13 cellular contexts compared by ENCODE assay signal in the genomic region with DNA sequence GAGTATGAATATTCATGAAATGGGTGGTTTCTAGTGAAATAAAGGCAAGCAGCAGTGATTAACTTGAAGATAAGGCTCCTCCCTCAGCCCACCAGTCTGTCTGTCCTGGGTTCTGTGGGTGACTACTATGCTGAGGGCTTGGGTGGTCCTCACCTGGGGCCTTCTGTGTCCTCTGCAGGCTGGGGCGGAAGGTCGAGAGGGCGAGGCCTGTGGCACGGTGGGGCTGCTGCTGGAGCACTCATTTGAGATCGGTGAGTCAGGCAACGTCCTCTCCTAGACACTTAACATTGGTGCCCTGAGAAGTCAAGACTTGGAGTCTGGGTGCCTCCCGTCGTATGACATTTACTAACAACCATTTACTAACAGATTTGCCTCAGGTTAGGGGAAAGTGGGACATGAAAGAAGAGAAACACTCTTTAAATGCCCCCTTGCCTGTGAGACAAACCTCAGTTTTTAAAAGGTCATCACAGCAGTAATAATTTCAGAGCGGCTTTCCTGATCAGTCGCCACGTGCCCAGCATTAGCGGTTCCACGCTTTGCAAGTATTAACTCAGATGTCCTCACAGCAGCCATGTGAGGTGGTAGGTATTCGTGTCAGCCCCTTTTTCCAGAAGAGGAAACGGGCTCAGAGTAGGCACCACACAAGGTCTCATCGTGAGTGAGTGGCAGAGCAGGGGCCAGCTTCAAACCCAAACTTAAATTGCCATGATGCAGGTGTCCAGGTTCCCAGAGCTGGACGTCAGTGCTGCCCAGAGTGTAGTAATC. TPM values are rescaled to one million over a fixed set of nuclear protein-coding genes. Genes with fewer than 3 reads are reported as not detected.
DNase-seq lines count a peak whose midpoint lies in the region; ATAC-seq, FAIRE-seq and TF ChIP-seq lines count a peak whose summit lies in the region.
"Had no signal": no experiment of that assay in that cellular context is flagged by ENCODE, and none has a peak within 500 bp of the region (broad histone marks: within the 10 kb centered on the region; RNA-seq: fewer than 3 reads in every experiment).

No MANE protein-coding gene starts in this region.

- H3K4me3 ChIP-seq in kidney (ENCODE audit: low read length in 2 of 2), result peak overlapping the region; percentile 13 to 96
- peak overlapping the region in 3 of 4 donors; percentile 86 to 96 (median 91) for H3K4me3 ChIP-seq in stomach

- peak; percentile 61 for DNase-seq in activated effector memory CD4-positive, alpha-beta T cell treated with anti-CD3 and anti-CD28 coated beads, Interleukin-2, amount 50 U/mL, for 16 hours
- no peak for DNase-seq in activated effector memory CD4-positive, alpha-beta T cell treated with Interleukin-2 at 50 U/mL for 16 hours
- DNase-seq in activated CD4-positive, alpha-beta memory T cell treated with anti-CD3 and anti-CD28 coated beads for 36 hours, result no peak
- DNase-seq in kidney (no peak), stomach (no peak), NCI-H526 (lab: John Stamatoyannopoulos, UW) (no peak)
- DNase-seq: kidney glomerular epithelial cell, NCI-H524, T-helper 9 cell had no signal

- intact Hi-C loops in activated CD4-positive, alpha-beta memory T cell treated with anti-CD3 and anti-CD28 coated beads for 36 hours (cut with micrococcal nuclease), result loop anchor here (2.0 kb wide), 1 partner anchor 101 kb away; the partner anchor contains the start of gene NR1H2
- intact Hi-C loops in kidney (cut with DNase I) (no loop called here), stomach (cut with DNase I; ENCODE audit: low total_unique reads) (no loop called here)

- H3K36me3 ChIP-seq in kidney (ENCODE audit: control insufficient read depth in 1 of 2, insufficient read depth in 2 of 2, low read length in 2 of 2) (peaks cover 10 to 14% of the 10 kb centered on the region in 2 donors), stomach (peaks cover 37 to 51% (median 48%) of the 10 kb centered on the region in 4 donors)

- TF ChIP-seq CTCF in kidney (IDR thresholded peaks at IDR 0.05; ENCODE audit: borderline replicate concordance, extremely low read depth, insufficient read depth) (no peak), stomach (IDR thresholded peaks at IDR 0.05) (no peak)

- H3K27me3 ChIP-seq in stomach, result no peaks in the 10 kb centered on the region
- H3K27me3 ChIP-seq: right lobe of liver had no signal

- peak overlapping the region; percentile 93 for H3K4me3 Mint-ChIP-seq in activated CD4-positive, alpha-beta memory T cell treated with anti-CD3 and anti-CD28 coated beads for 36 hours

- H3K4me1 ChIP-seq in kidney (ENCODE audit: control insufficient read depth in 1 of 2, insufficient read depth in 1 of 2, low read depth in 1 of 2, low read length in 2 of 2) (peaks cover 0 to 9% of the 10 kb centered on the region in 2 donors), stomach (peaks cover 12 to 29% (median 20%) of the 10 kb centered on the region in 4 donors)

- 93 to 97% (median 95%) methylated on average over 17 of the region's 17 CpGs for WGBS in stomach, 5 donors

- H3K9ac ChIP-seq in kidney (ENCODE audit: low read length in 2 of 2), result no peak overlapping the region

- TF ChIP-seq EP300 in stomach (IDR thresholded peaks at IDR 0.05), result no peak

- no peaks in the 10 kb centered on the region for H3K27me3 Mint-ChIP-seq in activated CD4-positive, alpha-beta memory T cell treated with anti-CD3 and anti-CD28 coated beads for 36 hours

- ATAC-seq in HG03571 (IDR thresholded peaks at IDR 0.05; ENCODE audit: unreplicated experiment), result no peak
- ATAC-seq in HG02759 (IDR thresholded peaks at IDR 0.05; ENCODE audit: unreplicated experiment), result no peak
- ATAC-seq: right lobe of liver had no signal

- H3K27ac Mint-ChIP-seq in activated CD4-positive, alpha-beta memory T cell treated with anti-CD3 and anti-CD28 coated beads for 36 hours, result peak overlapping the region; percentile 7

- H3K9me3 ChIP-seq in kidney (ENCODE audit: control insufficient read depth in 1 of 2, low read length in 2 of 2) (no peaks in the 10 kb centered on the region), stomach (no peaks in the 10 kb centered on the region)
- H3K9me3 ChIP-seq: right lobe of liver had no signal

- H3K9me3 Mint-ChIP-seq in activated CD4-positive, alpha-beta memory T cell treated with anti-CD3 and anti-CD28 coated beads for 36 hours, result no peaks in the 10 kb centered on the region

- POLR2A ChIA-PET in activated CD4-positive, alpha-beta memory T cell treated with anti-CD3 and anti-CD28 coated beads for 36 hours (lab: Charles Lee), result interaction anchor here (1.0 kb wide), 1 partner anchor 33 kb away, joined by 3 read pairs; the partner anchor contains the start of gene JOSD2

- CTCF ChIA-PET in activated CD4-positive, alpha-beta memory T cell treated with anti-CD3 and anti-CD28 coated beads for 36 hours (lab: Charles Lee), result interaction anchor here (0.6 to 1.7 kb wide), 5 partner anchors 9 to 230 kb away, joined by 3 to 8 read pairs (median 5); no protein-coding TSS in a partner anchor

- peaks cover 22% of the 10 kb centered on the region for H3K4me1 Mint-ChIP-seq in activated CD4-positive, alpha-beta memory T cell treated with anti-CD3 and anti-CD28 coated beads for 36 hours (ENCODE audit: low read depth)

- TF ChIP-seq POLR2A in stomach (IDR thresholded peaks at IDR 0.05), result no peak

- no peak for FAIRE-seq in kidney (lab: Jason Lieb, UNC)

- H3K36me3 Mint-ChIP-seq in activated CD4-positive, alpha-beta memory T cell treated with anti-CD3 and anti-CD28 coated beads for 36 hours, result peaks cover 21% of the 10 kb centered on the region

- H3K27ac ChIP-seq in kidney (ENCODE audit: low read depth in 2 of 2, low read length in 2 of 2) (no peak overlapping the region), stomach (no peak overlapping the region)
- H3K27ac ChIP-seq: epithelial cell of prostate, right lobe of liver had no signal

RNA-seq across cellular contexts. Expression of gene GARIN5A, which starts 1.3 kb away (rescaled TPM):
- under 1 TPM; 0.77 to 0.88 TPM for total RNA-seq in activated CD4-positive, alpha-beta memory T cell treated with anti-CD3 and anti-CD28 coated beads for 36 hours
- total RNA-seq in kidney (2.0 TPM), stomach (under 1 TPM in 3 of 5 donors, not detected in 2; 0.55 to 0.87 (median 0.58) TPM)
- polyA plus RNA-seq in kidney (ENCODE audit: insufficient read depth, low read depth, low replicate concordance) (9.0 TPM), stomach (1 to 10 TPM; 1.9 to 3.1 (median 2.1) TPM)

RNA-seq across cellular contexts. Expression of gene EMC10, which starts 1.6 kb away (rescaled TPM):
- 10 to 100 TPM; 37.5 to 37.6 TPM for total RNA-seq in activated CD4-positive, alpha-beta memory T cell treated with anti-CD3 and anti-CD28 coated beads for 36 hours
- 184 TPM for total RNA-seq in kidney
- 199 TPM for polyA plus RNA-seq in kidney (ENCODE audit: insufficient read depth, low read depth, low replicate concordance)
- total RNA-seq in stomach, result 100 to 1,000 TPM in 1 of 5 donors, 10 to 100 TPM in 4; 30.8 to 284 (median 61.5) TPM
- polyA plus RNA-seq in stomach, result 10 to 100 TPM; 33.5 to 63.2 (median 53.7) TPM

RNA-seq across cellular contexts. Expression of gene JOSD2, which starts 33.1 kb away (rescaled TPM):
- 10 to 100 TPM; 29.5 to 36.2 TPM for total RNA-seq in activated CD4-positive, alpha-beta memory T cell treated with anti-CD3 and anti-CD28 coated beads for 36 hours
- 31.7 TPM for total RNA-seq in kidney
- polyA plus RNA-seq in kidney (ENCODE audit: insufficient read depth, low read depth, low replicate concordance), result 73.7 TPM
- 10 to 100 TPM in 3 of 5 donors, 1 to 10 TPM in 1, not detected in 1; 9.9 to 61.0 (median 14.5) TPM for total RNA-seq in stomach
- 10 to 100 TPM; 68.4 to 79.4 (median 68.5) TPM for polyA plus RNA-seq in stomach

RNA-seq across cellular contexts. Expression of gene ASPDH, which starts 35.8 kb away (rescaled TPM):
- total RNA-seq in activated CD4-positive, alpha-beta memory T cell treated with anti-CD3 and anti-CD28 coated beads for 36 hours, result not detected
- total RNA-seq in kidney (not detected), stomach (not detected)
- polyA plus RNA-seq in kidney (ENCODE audit: insufficient read depth, low read depth, low replicate concordance) (115 TPM), stomach (not detected)

RNA-seq across cellular contexts. Expression of gene MYBPC2, which starts 45.2 kb away (rescaled TPM):
- total RNA-seq in activated CD4-positive, alpha-beta memory T cell treated with anti-CD3 and anti-CD28 coated beads for 36 hours, result under 1 TPM; 0.38 to 0.94 TPM
- total RNA-seq in kidney, result 0.98 TPM
- not detected for polyA plus RNA-seq in kidney (ENCODE audit: insufficient read depth, low read depth, low replicate concordance)
- not detected for total RNA-seq in stomach
- polyA plus RNA-seq in stomach, result under 1 TPM in 2 of 3 donors, not detected in 1; 0.10 to 0.31 TPM
